11 cellular contexts compared by ENCODE assay signal in genomic region chr19:39969266-39969665, GRCh38. TPM values are rescaled to one million over a fixed set of nuclear protein-coding genes. Genes with fewer than 3 reads are reported as not detected.
DNase-seq lines count a peak whose midpoint lies in the region; ATAC-seq and TF ChIP-seq lines count a peak whose summit lies in the region.
"Had no signal": no experiment of that assay in that cellular context is flagged by ENCODE, and none has a peak within 500 bp of the region (broad histone marks: within the 10 kb centered on the region; RNA-seq: fewer than 3 reads in every experiment).

No MANE protein-coding gene starts in this region.

- H3K4me3 Mint-ChIP-seq in MCF 10A (ENCODE audit: unreplicated experiment) = peak overlapping the region; percentile 93
- peak overlapping the region; percentile 98 for H3K4me3 Mint-ChIP-seq in activated naive CD8-positive, alpha-beta T cell treated with anti-CD3 and anti-CD28 coated beads for 36 hours

- H3K9me3 Mint-ChIP-seq in MCF 10A (ENCODE audit: unreplicated experiment) = no peaks in the 10 kb centered on the region
- peaks cover 2% of the 10 kb centered on the region for H3K9me3 Mint-ChIP-seq in activated naive CD8-positive, alpha-beta T cell treated with anti-CD3 and anti-CD28 coated beads for 36 hours

- no peak overlapping the region for H3K27ac ChIP-seq in breast epithelium
- peak overlapping the region; percentile 89 for H3K27ac ChIP-seq in lower lobe of right lung
- peak overlapping the region; percentile 96 for H3K27ac ChIP-seq in vagina

- POLR2A ChIA-PET in MCF 10A (lab: Yijun Ruan, JAX) = interaction anchor here (1.0 to 3.0 kb wide), 4 partner anchors 27 to 524 kb away, joined by 3 to 41 read pairs (median 24); partner anchors contain the start of genes FBL, SUPT5H and ZNF546

- H3K4me1 Mint-ChIP-seq in MCF 10A (ENCODE audit: insufficient read depth, unreplicated experiment) = peaks cover 19% of the 10 kb centered on the region
- peaks cover 49% of the 10 kb centered on the region for H3K4me1 Mint-ChIP-seq in activated naive CD8-positive, alpha-beta T cell treated with anti-CD3 and anti-CD28 coated beads for 36 hours

- no peaks in the 10 kb centered on the region for H3K9me3 ChIP-seq in breast epithelium
- H3K9me3 ChIP-seq in lower lobe of right lung = no peaks in the 10 kb centered on the region
- no peaks in the 10 kb centered on the region for H3K9me3 ChIP-seq in vagina
- H3K9me3 ChIP-seq: testis had no signal

- peaks cover 0 to 9% of the 10 kb centered on the region in 2 donors for H3K4me1 ChIP-seq in breast epithelium
- H3K4me1 ChIP-seq in lower lobe of right lung = peaks cover 21% of the 10 kb centered on the region
- peaks cover 25% of the 10 kb centered on the region for H3K4me1 ChIP-seq in vagina

- peak overlapping the region; percentile 98 for H3K27ac Mint-ChIP-seq in MCF 10A (ENCODE audit: low read depth, unreplicated experiment)
- peak overlapping the region; percentile 100 for H3K27ac Mint-ChIP-seq in activated naive CD8-positive, alpha-beta T cell treated with anti-CD3 and anti-CD28 coated beads for 36 hours

- H3K36me3 ChIP-seq in breast epithelium (peaks cover 3% of the 10 kb centered on the region), lower lobe of right lung (peaks cover 23% of the 10 kb centered on the region), vagina (peaks cover 0 to 18% of the 10 kb centered on the region in 2 donors)

- CTCF ChIA-PET in MCF 10A (lab: Yijun Ruan, JAX) = interaction anchor here (0.5 to 5.1 kb wide), 5 partner anchors 103 to 202 kb away, joined by 3 to 67 read pairs (median 4); partner anchors contain the start of gene FBL

- H3K36me3 Mint-ChIP-seq in MCF 10A (ENCODE audit: insufficient read depth, unreplicated experiment) = peaks cover 50% of the 10 kb centered on the region
- H3K36me3 Mint-ChIP-seq in activated naive CD8-positive, alpha-beta T cell treated with anti-CD3 and anti-CD28 coated beads for 36 hours = peaks cover 53% of the 10 kb centered on the region

- no peak for TF ChIP-seq CTCF in MCF 10A (IDR thresholded peaks at IDR 0.05; ENCODE audit: unreplicated experiment)
- TF ChIP-seq CTCF in breast epithelium (IDR thresholded peaks at IDR 0.05) = no peak
- TF ChIP-seq CTCF in lower lobe of right lung (IDR thresholded peaks at IDR 0.05) = no peak
- no peak for TF ChIP-seq CTCF in vagina (IDR thresholded peaks at IDR 0.05)

- H3K4me3 ChIP-seq in breast epithelium (no peak overlapping the region), lower lobe of right lung (no peak overlapping the region), vagina (no peak overlapping the region)
- H3K4me3 ChIP-seq: testis had no signal

- H3K27me3 Mint-ChIP-seq in MCF 10A (ENCODE audit: insufficient read depth, unreplicated experiment) = no peaks in the 10 kb centered on the region
- H3K27me3 Mint-ChIP-seq in activated naive CD8-positive, alpha-beta T cell treated with anti-CD3 and anti-CD28 coated beads for 36 hours = no peaks in the 10 kb centered on the region

- intact Hi-C loops in MCF 10A (cut with micrococcal nuclease) = no loop called here
- intact Hi-C loops in breast epithelium (cut with DNase I; ENCODE audit: low total_unique reads) = no loop called here
- intact Hi-C loops in lower lobe of right lung (cut with DNase I) = no loop called here
- intact Hi-C loops in vagina (cut with DNase I) = loop anchor here (10.0 kb wide), 1 partner anchor 174 kb away; no protein-coding TSS in a partner anchor

- H3K27me3 ChIP-seq in breast epithelium (no peaks in the 10 kb centered on the region), lower lobe of right lung (ENCODE audit: low read depth) (no peaks in the 10 kb centered on the region), vagina (no peaks in the 10 kb centered on the region)
- H3K27me3 ChIP-seq: testis had no signal

- DNase-seq in MCF 10A (ENCODE audit: unreplicated experiment) = peak; percentile 34
- DNase-seq in breast epithelium (ENCODE audit: low spot score in 2 of 2) = no peak
- no peak for DNase-seq in activated naive CD8-positive, alpha-beta T cell treated with anti-CD3 and anti-CD28 coated beads for 36 hours
- DNase-seq in lower lobe of right lung = no peak
- no peak for DNase-seq in vagina (ENCODE audit: extremely low spot score in 2 of 2)
- no peak for DNase-seq in NCI-H2196 treated with DMSO at 0.1 percent for 48 hours (lab: John Stamatoyannopoulos, UW; ENCODE audit: unreplicated experiment)
- DNase-seq in GF-D8 (lab: John Stamatoyannopoulos, UW) = no peak
- DNase-seq: NCI-H1105 treated with DMSO at 0.1 percent for 48 hours, SW 1271, testis had no signal

- ATAC-seq in lower lobe of right lung = no peak
- no peak for ATAC-seq in HG03196 (IDR thresholded peaks at IDR 0.05; ENCODE audit: unreplicated experiment)

- BruUV-seq in MCF 10A (replicated peaks; lab: Mats Ljungman, UMichigan) = no TSS peak

- TF ChIP-seq POLR2A in breast epithelium (IDR thresholded peaks at IDR 0.05) (no peak), vagina (IDR thresholded peaks at IDR 0.05) (no peak)

RNA-seq across cellular contexts. Expression of gene PSMC4, which starts 1.7 kb away (rescaled TPM):
- total RNA-seq in MCF 10A (2022) (105 and 108 TPM in 2 replicates), breast epithelium (10 to 100 TPM; 61.4 to 71.0 (median 70.8) TPM), lower lobe of right lung (57.3 TPM), vagina (74.9 TPM)
- 100 to 1,000 TPM; 169 to 170 TPM for total RNA-seq in activated naive CD8-positive, alpha-beta T cell treated with anti-CD3 and anti-CD28 coated beads for 36 hours

RNA-seq across cellular contexts. Expression of gene ZNF546, which starts 27.6 kb away (rescaled TPM):
- total RNA-seq in MCF 10A (2022) (5.2 and 6.3 TPM in 2 replicates), breast epithelium (1 to 10 TPM; 4.3 to 9.7 (median 8.8) TPM), lower lobe of right lung (7.4 TPM), vagina (5.2 TPM)
- total RNA-seq in activated naive CD8-positive, alpha-beta T cell treated with anti-CD3 and anti-CD28 coated beads for 36 hours = 1 to 10 TPM; 3.7 to 3.8 TPM

RNA-seq across cellular contexts. Expression of gene FCGBP, which starts 34.8 kb away (rescaled TPM):
- total RNA-seq in MCF 10A (2022) (0.37 and 0.96 TPM in 2 replicates), breast epithelium (10 to 100 TPM; 25.9 to 77.3 (median 28.2) TPM), lower lobe of right lung (95.3 TPM), vagina (31.7 TPM)
- total RNA-seq in activated naive CD8-positive, alpha-beta T cell treated with anti-CD3 and anti-CD28 coated beads for 36 hours = 1 to 10 TPM; 7.0 to 8.0 TPM

Comparison
In these comparisons a context has a peak if more than half of its experiments do, and no peak if none do; other contexts are left out.
1. H3K27ac ChIP-seq: peak in lower lobe of right lung (single experiment) and vagina (single experiment); none in breast epithelium (0 of 2).